16 cellular contexts compared by ENCODE assay signal in the genomic region with DNA sequence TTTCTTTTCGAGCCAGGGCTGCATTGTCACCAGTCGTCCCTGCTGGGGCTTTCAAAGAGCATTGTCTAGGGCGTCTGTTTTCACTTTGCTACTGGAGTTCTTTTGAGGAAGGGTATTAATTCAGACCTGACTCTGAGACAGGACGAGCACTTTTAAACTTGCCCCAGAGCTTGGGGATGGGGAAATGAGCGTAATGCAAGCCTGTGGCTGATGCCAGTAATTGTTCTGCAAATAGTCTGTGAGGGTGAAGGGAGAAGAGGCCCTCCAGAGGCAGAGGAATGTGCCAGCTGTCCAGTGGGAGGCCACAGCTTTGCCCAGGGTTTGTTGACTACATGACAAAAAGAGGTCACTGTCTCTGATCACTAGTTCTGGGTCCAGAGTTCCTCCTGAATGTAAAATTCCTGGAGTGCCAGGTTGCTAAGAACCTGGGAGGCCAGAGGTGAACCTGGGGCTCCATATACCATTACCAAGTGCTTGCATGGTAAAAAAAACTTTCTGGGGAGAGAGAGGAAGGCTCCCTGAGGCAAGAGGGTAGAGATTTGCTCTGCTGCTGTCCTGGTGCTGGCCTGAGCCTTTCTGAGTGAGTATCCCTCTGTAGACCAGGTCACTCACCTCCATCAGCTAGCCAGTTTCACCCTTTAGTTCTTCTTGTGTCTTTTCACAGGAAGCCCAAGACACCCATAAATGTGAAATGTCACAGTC. TPM values are rescaled to one million over a fixed set of nuclear protein-coding genes. Genes with fewer than 3 reads are reported as not detected.
DNase-seq lines count a peak whose midpoint lies in the region; ATAC-seq and TF ChIP-seq lines count a peak whose summit lies in the region.
"Had no signal": no experiment of that assay in that cellular context is flagged by ENCODE, and none has a peak within 500 bp of the region (broad histone marks: within the 10 kb centered on the region; RNA-seq: fewer than 3 reads in every experiment).

No MANE protein-coding gene starts in this region.

- H3K27ac Mint-ChIP-seq in neural crest cell (ENCODE audit: unreplicated experiment): peak overlapping the region; percentile 85
- no peak overlapping the region for H3K27ac Mint-ChIP-seq in chondrocyte (ENCODE audit: unreplicated experiment)
- no peak overlapping the region for H3K27ac Mint-ChIP-seq in activated CD4-positive, alpha-beta memory T cell treated with anti-CD3 and anti-CD28 coated beads, Interleukin-2, amount 10 ng/mL, durations not matched to agents 7 days and 5 days
- H3K27ac Mint-ChIP-seq: activated CD4-positive, alpha-beta memory T cell treated with anti-CD3 and anti-CD28 coated beads for 36 hours had no signal

- WGBS in heart left ventricle, 4 donors: 45 to 66% (median 60%) methylated on average over 5 of the region's 5 CpGs

- H3K36me3 ChIP-seq in HUES48 (ENCODE audit: control insufficient read depth, insufficient read depth, low read length) (no peaks in the 10 kb centered on the region), SJCRH30 (no peaks in the 10 kb centered on the region), heart left ventricle (no peaks in the 10 kb centered on the region)
- H3K36me3 ChIP-seq: sigmoid colon had no signal

- H3K4me3 Mint-ChIP-seq in neural crest cell (peak overlapping the region; percentile 50), chondrocyte (ENCODE audit: unreplicated experiment) (no peak overlapping the region)
- H3K4me3 Mint-ChIP-seq in activated CD4-positive, alpha-beta memory T cell treated with anti-CD3 and anti-CD28 coated beads, Interleukin-2, amount 10 ng/mL, durations not matched to agents 7 days and 5 days: no peak overlapping the region
- H3K4me3 Mint-ChIP-seq: activated CD4-positive, alpha-beta memory T cell treated with anti-CD3 and anti-CD28 coated beads for 36 hours; central memory CD8-positive, alpha-beta T cell had no signal

- POLR2A ChIA-PET in activated CD4-positive, alpha-beta memory T cell treated with anti-CD3 and anti-CD28 coated beads, Interleukin-2, amount 10 ng/mL, durations not matched to agents 7 days and 5 days (lab: Charles Lee): no interaction called here

- H3K27me3 Mint-ChIP-seq in neural crest cell (ENCODE audit: low read depth) (peaks cover 18% of the 10 kb centered on the region), chondrocyte (ENCODE audit: low read depth) (no peaks in the 10 kb centered on the region)
- no peaks in the 10 kb centered on the region for H3K27me3 Mint-ChIP-seq in activated CD4-positive, alpha-beta memory T cell treated with anti-CD3 and anti-CD28 coated beads, Interleukin-2, amount 10 ng/mL, durations not matched to agents 7 days and 5 days
- H3K27me3 Mint-ChIP-seq: activated CD4-positive, alpha-beta memory T cell treated with anti-CD3 and anti-CD28 coated beads for 36 hours; central memory CD8-positive, alpha-beta T cell had no signal

- no peak for TF ChIP-seq POLR2A in heart left ventricle (IDR thresholded peaks at IDR 0.05)

- TF ChIP-seq CTCF in heart left ventricle (IDR thresholded peaks at IDR 0.05) (no peak), neural crest cell (conservative IDR thresholded peaks at IDR 0.05) (no peak), chondrocyte (IDR thresholded peaks at IDR 0.05) (no peak)

- H3K9me3 Mint-ChIP-seq in neural crest cell (no peaks in the 10 kb centered on the region), chondrocyte (ENCODE audit: low read depth) (no peaks in the 10 kb centered on the region)
- H3K9me3 Mint-ChIP-seq in activated CD4-positive, alpha-beta memory T cell treated with anti-CD3 and anti-CD28 coated beads, Interleukin-2, amount 10 ng/mL, durations not matched to agents 7 days and 5 days: no peaks in the 10 kb centered on the region
- H3K9me3 Mint-ChIP-seq: activated CD4-positive, alpha-beta memory T cell treated with anti-CD3 and anti-CD28 coated beads for 36 hours; central memory CD8-positive, alpha-beta T cell had no signal

- H3K4me1 ChIP-seq in HUES48 (ENCODE audit: control insufficient read depth, insufficient read depth, low read length): peaks cover 18% of the 10 kb centered on the region
- H3K4me1 ChIP-seq in SJCRH30: peaks cover 23% of the 10 kb centered on the region
- peaks cover 0 to 45% (median 14%) of the 10 kb centered on the region in 12 donors for H3K4me1 ChIP-seq in heart left ventricle
- H3K4me1 ChIP-seq: sigmoid colon had no signal

- H3K9me3 ChIP-seq in HUES48 (ENCODE audit: control insufficient read depth, insufficient read depth, low read length) (no peaks in the 10 kb centered on the region), SJCRH30 (replicated peaks) (no peaks in the 10 kb centered on the region), heart left ventricle (no peaks in the 10 kb centered on the region)
- H3K9me3 ChIP-seq: sigmoid colon had no signal

- DNase-seq in SJCRH30 (peak; percentile 69 to 76), heart left ventricle (peak in 2 of 5 donors; percentile 33 to 42), neural crest cell (ENCODE audit: low read depth, low spot score) (no peak), chondrocyte (ENCODE audit: low spot score) (no peak)
- no peak for DNase-seq in NK-92 treated with Interleukin-12 subunit alpha and Interleukin-12 subunit beta, amount 100 ng/mL, for 24 hours (lab: John Stamatoyannopoulos, UW)
- no peak for DNase-seq in activated CD4-positive, alpha-beta memory T cell treated with anti-CD3 and anti-CD28 coated beads, Interleukin-2, amount 10 ng/mL, durations not matched to agents 7 days and 5 days
- DNase-seq: activated CD4-positive, alpha-beta memory T cell treated with anti-CD3 and anti-CD28 coated beads for 36 hours; activated gamma-delta T cell treated with Interleukin-2 at 50 U/mL for 16 hours; GOT3; NCI-H2171; PC-9; sigmoid colon; T1000 had no signal

- H3K4me3 ChIP-seq in HUES48 (ENCODE audit: low read depth, low read length) (no peak overlapping the region), SJCRH30 (peak overlapping the region; percentile 16), heart left ventricle (no peak overlapping the region)
- H3K4me3 ChIP-seq: PC-9, sigmoid colon had no signal

- H3K27ac ChIP-seq in HUES48 (ENCODE audit: low read depth, low read length): peak overlapping the region; percentile 6
- H3K27ac ChIP-seq in SJCRH30: peak overlapping the region; percentile 57
- H3K27ac ChIP-seq in heart left ventricle: peak overlapping the region in 8 of 12 donors; percentile 41 to 74 (median 56)
- H3K27ac ChIP-seq: PC-9, sigmoid colon had no signal

- H3K27me3 ChIP-seq in HUES48 (ENCODE audit: control insufficient read depth, insufficient read depth, low read length) (no peaks in the 10 kb centered on the region), SJCRH30 (no peaks in the 10 kb centered on the region), heart left ventricle (no peaks in the 10 kb centered on the region)
- H3K27me3 ChIP-seq: sigmoid colon had no signal

- H3K36me3 Mint-ChIP-seq in neural crest cell (ENCODE audit: low read depth) (peaks cover 2% of the 10 kb centered on the region), chondrocyte (ENCODE audit: low read depth) (no peaks in the 10 kb centered on the region)
- no peaks in the 10 kb centered on the region for H3K36me3 Mint-ChIP-seq in activated CD4-positive, alpha-beta memory T cell treated with anti-CD3 and anti-CD28 coated beads, Interleukin-2, amount 10 ng/mL, durations not matched to agents 7 days and 5 days (ENCODE audit: low read depth)
- H3K36me3 Mint-ChIP-seq: activated CD4-positive, alpha-beta memory T cell treated with anti-CD3 and anti-CD28 coated beads for 36 hours had no signal

- CTCF ChIA-PET in activated CD4-positive, alpha-beta memory T cell treated with anti-CD3 and anti-CD28 coated beads, Interleukin-2, amount 10 ng/mL, durations not matched to agents 7 days and 5 days (lab: Charles Lee): interaction anchor here (0.6 to 1.3 kb wide), 2 partner anchors 14 to 520 kb away, joined by 3 to 7 read pairs; no protein-coding TSS in a partner anchor

- ATAC-seq in heart left ventricle (peak; percentile 49 to 85 (median 76)), GM21528 (IDR thresholded peaks at IDR 0.05; ENCODE audit: low FRiP score, unreplicated experiment) (no peak)

- peaks cover 37% of the 10 kb centered on the region for H3K4me1 Mint-ChIP-seq in neural crest cell
- H3K4me1 Mint-ChIP-seq in chondrocyte (ENCODE audit: low read depth): peaks cover 10% of the 10 kb centered on the region
- H3K4me1 Mint-ChIP-seq in activated CD4-positive, alpha-beta memory T cell treated with anti-CD3 and anti-CD28 coated beads, Interleukin-2, amount 10 ng/mL, durations not matched to agents 7 days and 5 days: peaks cover 3% of the 10 kb centered on the region

- intact Hi-C loops in heart left ventricle (cut with DNase I): loop anchor here in 5 of 10 donors (5.0 to 10.0 kb wide), 4 partner anchors 154 to 439 kb away; no protein-coding TSS in a partner anchor

- H3K9ac ChIP-seq in HUES48 (ENCODE audit: low read depth, low read length): no peak overlapping the region

RNA-seq across cellular contexts. Expression of a gene that starts 14.8 kb away (rescaled TPM):
- total RNA-seq in SJCRH30 (2014; rRNA removed; shearing (Covaris generic)): 10.6 and 11.4 TPM in 2 replicates
- total RNA-seq in heart left ventricle: 10 to 100 TPM; 17.8 to 48.0 (median 23.7) TPM
- 10 to 100 TPM; 17.5 to 19.4 TPM for polyA plus RNA-seq in heart left ventricle
- 20.2 and 23.4 TPM in 2 replicates for total RNA-seq in neural crest cell
- total RNA-seq in chondrocyte: 12.2 to 20.8 TPM (median 12.5 TPM) in 3 replicates
- total RNA-seq in activated CD4-positive, alpha-beta memory T cell treated with anti-CD3 and anti-CD28 coated beads, Interleukin-2, amount 10 ng/mL, durations not matched to agents 7 days and 5 days: 10 to 100 TPM; 14.5 to 15.0 TPM

RNA-seq across cellular contexts. Expression of a gene that starts 44.5 kb away (rescaled TPM):
- 133 and 135 TPM in 2 replicates for total RNA-seq in SJCRH30 (2014; rRNA removed; shearing (Covaris generic))
- total RNA-seq in heart left ventricle (10 to 100 TPM; 19.1 to 39.9 (median 26.2) TPM), neural crest cell (92.4 and 93.1 TPM in 2 replicates), chondrocyte (18.8 to 32.1 TPM (median 19.5 TPM) in 3 replicates)
- 10 to 100 TPM; 14.1 to 44.6 TPM for polyA plus RNA-seq in heart left ventricle
- total RNA-seq in activated CD4-positive, alpha-beta memory T cell treated with anti-CD3 and anti-CD28 coated beads, Interleukin-2, amount 10 ng/mL, durations not matched to agents 7 days and 5 days: 10 to 100 TPM; 56.3 to 62.3 TPM

Comparison
In these comparisons a context has a peak if more than half of its experiments do, and no peak if none do; other contexts are left out.
1. H3K27ac ChIP-seq: peak in every context shown above with its lines; median percentile 57 in SJCRH30; 56 in heart left ventricle; 6 in HUES48.
2. DNase-seq: peak in SJCRH30 (2 of 2); none in neural crest cell (single experiment), chondrocyte (single experiment), NK-92 treated with Interleukin-12 subunit alpha and Interleukin-12 subunit beta, amount 100 ng/mL, for 24 hours (single experiment) and activated CD4-positive, alpha-beta memory T cell treated with anti-CD3 and anti-CD28 coated beads, Interleukin-2, amount 10 ng/mL, durations not matched to agents 7 days and 5 days (single experiment).